Comparison of ENCODE assay signal across 16 cellular contexts in the genomic region with DNA sequence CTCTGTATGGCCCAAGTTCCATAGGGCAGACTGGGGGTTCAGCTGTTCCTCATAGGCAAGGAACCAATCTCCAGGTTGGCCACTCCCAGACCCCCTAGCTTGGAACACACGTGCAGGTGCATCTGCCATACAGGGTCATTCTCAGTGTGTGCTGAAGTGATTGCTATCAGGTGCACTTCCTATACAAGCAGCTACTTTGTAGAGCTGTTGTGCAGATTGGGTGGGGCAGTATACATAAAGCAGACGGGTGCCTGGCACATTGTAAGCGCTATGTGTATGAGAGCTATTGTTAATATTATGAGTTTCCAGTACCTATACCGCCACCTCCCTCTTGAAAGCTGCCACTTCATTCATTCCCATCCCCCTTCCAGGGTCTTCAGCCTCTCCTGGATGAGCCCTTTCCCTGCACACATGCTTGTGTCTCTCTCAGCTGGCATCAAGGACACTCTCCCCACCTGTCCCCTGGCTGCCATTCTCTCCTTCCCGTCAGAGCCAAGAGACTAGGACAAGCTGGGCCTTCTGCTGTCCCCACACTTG. TPM values are rescaled to one million over a fixed set of nuclear protein-coding genes. Genes with fewer than 3 reads are reported as not detected.
DNase-seq lines count a peak whose midpoint lies in the region; ATAC-seq and TF ChIP-seq lines count a peak whose summit lies in the region.
"Had no signal": no experiment of that assay in that cellular context is flagged by ENCODE, and none has a peak within 500 bp of the region (broad histone marks: within the 10 kb centered on the region; RNA-seq: fewer than 3 reads in every experiment).

No MANE protein-coding gene starts in this region.

- no peaks in the 10 kb centered on the region for H3K9me3 Mint-ChIP-seq in activated naive CD4-positive, alpha-beta T cell treated with anti-CD3 and anti-CD28 coated beads, Interleukin-2, amount 10 ng/mL, durations not matched to agents 7 days and 5 days
- H3K9me3 Mint-ChIP-seq in central memory CD8-positive, alpha-beta T cell, result no peaks in the 10 kb centered on the region
- H3K9me3 Mint-ChIP-seq: activated CD8-positive, alpha-beta T cell treated with anti-CD3 and anti-CD28 coated beads for 36 hours; endodermal cell had no signal

- peak in 2 of 7 experiments; percentile 35 to 61 for TF ChIP-seq CTCF in stomach (IDR thresholded peaks at IDR 0.05)
- peak in 1 of 6 experiments; percentile 34 for TF ChIP-seq CTCF in Peyer's patch (IDR thresholded peaks at IDR 0.05)
- TF ChIP-seq CTCF in smooth muscle cell (IDR thresholded peaks at IDR 0.05; ENCODE audit: borderline replicate concordance, insufficient read depth, poor library complexity, severe bottlenecking), result no peak

- CTCF ChIA-PET in activated naive CD4-positive, alpha-beta T cell treated with anti-CD3 and anti-CD28 coated beads, Interleukin-2, amount 10 ng/mL, durations not matched to agents 7 days and 5 days (lab: Charles Lee), result interaction anchor here (0.8 to 4.0 kb wide), 6 partner anchors 12 to 289 kb away, joined by 3 to 21 read pairs (median 3); no protein-coding TSS in a partner anchor

- peak; percentile 49 for ATAC-seq in central memory CD8-positive, alpha-beta T cell (replicated peaks; ENCODE audit: extremely low read depth, poor library complexity, severe bottlenecking)
- ATAC-seq: activated CD8-positive, alpha-beta T cell treated with anti-CD3 and anti-CD28 coated beads for 36 hours; PC-3 had no signal

- no peaks in the 10 kb centered on the region for H3F3A ChIP-seq in smooth muscle cell (ENCODE audit: low read depth)

- no peak for TF ChIP-seq EP300 in stomach (IDR thresholded peaks at IDR 0.05)

- H3K4me1 ChIP-seq in stomach (peaks cover 49 to 63% (median 58%) of the 10 kb centered on the region in 4 donors), Peyer's patch (peaks cover 0 to 9% (median 0%) of the 10 kb centered on the region in 4 donors), smooth muscle cell (ENCODE audit: low read depth) (peaks cover 11% of the 10 kb centered on the region)

- WGBS in stomach, 5 donors, result 48 to 65% (median 57%) methylated on average over 5 of the region's 5 CpGs
- WGBS in smooth muscle cell (ENCODE audit: low lambda C conversion rate), result 93% methylated on average over 5 of the region's 5 CpGs

- H3K27ac Mint-ChIP-seq in activated naive CD4-positive, alpha-beta T cell treated with anti-CD3 and anti-CD28 coated beads, Interleukin-2, amount 10 ng/mL, durations not matched to agents 7 days and 5 days, result peak overlapping the region; percentile 7
- no peak overlapping the region for H3K27ac Mint-ChIP-seq in central memory CD8-positive, alpha-beta T cell (ENCODE audit: low read depth)
- H3K27ac Mint-ChIP-seq: activated CD8-positive, alpha-beta T cell treated with anti-CD3 and anti-CD28 coated beads for 36 hours; endodermal cell had no signal

- no peak for TF ChIP-seq POLR2A in stomach (IDR thresholded peaks at IDR 0.05)
- no peak for TF ChIP-seq POLR2A in Peyer's patch (IDR thresholded peaks at IDR 0.05)

- H3K79me2 ChIP-seq in smooth muscle cell (ENCODE audit: low read depth), result no peaks in the 10 kb centered on the region

- H3K4me3 ChIP-seq in stomach (no peak overlapping the region), Peyer's patch (no peak overlapping the region), smooth muscle cell (no peak overlapping the region)
- H3K4me3 ChIP-seq: thoracic aorta had no signal

- peak overlapping the region; percentile 18 to 48 (median 29) for H3K27ac ChIP-seq in stomach
- no peak overlapping the region for H3K27ac ChIP-seq in Peyer's patch
- no peak overlapping the region for H3K27ac ChIP-seq in smooth muscle cell (ENCODE audit: low read depth)
- H3K27ac ChIP-seq: thoracic aorta had no signal

- peak; percentile 38 for DNase-seq in activated naive CD4-positive, alpha-beta T cell treated with anti-CD3 and anti-CD28 coated beads, Interleukin-2, amount 10 ng/mL, durations not matched to agents 7 days and 5 days
- DNase-seq in activated naive CD4-positive, alpha-beta T cell treated with anti-CD3 and anti-CD28 coated beads, Interleukin-2, amount 50 U/mL, for 16 hours, result no peak
- peak; percentile 55 for DNase-seq in NCI-H345 treated with DMSO at 0.1 percent for 48 hours (lab: John Stamatoyannopoulos, UW; ENCODE audit: unreplicated experiment)
- no peak for DNase-seq in central memory CD8-positive, alpha-beta T cell (ENCODE audit: low spot score in 2 of 2)
- DNase-seq in stomach, result peak; percentile 52
- no peak for DNase-seq in Peyer's patch
- no peak for DNase-seq in smooth muscle cell (lab: John Stamatoyannopoulos, UW; ENCODE audit: unreplicated experiment)
- no peak for DNase-seq in SIG-M5 treated with dmso at 0.1 percent for 504 hours (lab: John Stamatoyannopoulos, UW; ENCODE audit: unreplicated experiment)
- DNase-seq: activated CD8-positive, alpha-beta T cell treated with anti-CD3 and anti-CD28 coated beads for 36 hours; endodermal cell; hypothalamus; kidney glomerular epithelial cell; NCI-H446 treated with DMSO at 0.1 percent for 48 hours; PC-3; stimulated activated CD4-positive, alpha-beta T cell treated with anti-CD3 and anti-CD28 coated beads, Interleukin-4, amount 100 ng/mL, for 1 hour had no signal

- peaks cover 50% of the 10 kb centered on the region for H3K27me3 Mint-ChIP-seq in activated naive CD4-positive, alpha-beta T cell treated with anti-CD3 and anti-CD28 coated beads, Interleukin-2, amount 10 ng/mL, durations not matched to agents 7 days and 5 days
- no peaks in the 10 kb centered on the region for H3K27me3 Mint-ChIP-seq in central memory CD8-positive, alpha-beta T cell

- no peak overlapping the region for H3K4me2 ChIP-seq in smooth muscle cell

- H3K4me3 Mint-ChIP-seq in activated naive CD4-positive, alpha-beta T cell treated with anti-CD3 and anti-CD28 coated beads, Interleukin-2, amount 10 ng/mL, durations not matched to agents 7 days and 5 days, result no peak overlapping the region
- H3K4me3 Mint-ChIP-seq in central memory CD8-positive, alpha-beta T cell, result no peak overlapping the region
- H3K4me3 Mint-ChIP-seq: activated CD8-positive, alpha-beta T cell treated with anti-CD3 and anti-CD28 coated beads for 36 hours; endodermal cell had no signal

- H3K9me3 ChIP-seq in stomach (no peaks in the 10 kb centered on the region), Peyer's patch (no peaks in the 10 kb centered on the region), smooth muscle cell (replicated peaks; ENCODE audit: low read depth) (no peaks in the 10 kb centered on the region)
- H3K9me3 ChIP-seq: thoracic aorta had no signal

- intact Hi-C loops in stomach (cut with DNase I; ENCODE audit: low total_unique reads), result no loop called here

- peaks cover 19% of the 10 kb centered on the region for H3K4me1 Mint-ChIP-seq in activated naive CD4-positive, alpha-beta T cell treated with anti-CD3 and anti-CD28 coated beads, Interleukin-2, amount 10 ng/mL, durations not matched to agents 7 days and 5 days
- no peaks in the 10 kb centered on the region for H3K4me1 Mint-ChIP-seq in central memory CD8-positive, alpha-beta T cell

- no peak overlapping the region for H3K9ac ChIP-seq in smooth muscle cell (ENCODE audit: low read depth)

- H4K20me1 ChIP-seq in smooth muscle cell (ENCODE audit: low read depth), result no peaks in the 10 kb centered on the region

- H3K27me3 ChIP-seq in stomach (no peaks in the 10 kb centered on the region), Peyer's patch (no peaks in the 10 kb centered on the region), smooth muscle cell (ENCODE audit: low read depth) (no peaks in the 10 kb centered on the region)

- no peaks in the 10 kb centered on the region for H3K36me3 Mint-ChIP-seq in activated naive CD4-positive, alpha-beta T cell treated with anti-CD3 and anti-CD28 coated beads, Interleukin-2, amount 10 ng/mL, durations not matched to agents 7 days and 5 days
- no peaks in the 10 kb centered on the region for H3K36me3 Mint-ChIP-seq in central memory CD8-positive, alpha-beta T cell (ENCODE audit: insufficient read depth)

- no peaks in the 10 kb centered on the region for H3K36me3 ChIP-seq in stomach
- no peaks in the 10 kb centered on the region for H3K36me3 ChIP-seq in Peyer's patch
- no peaks in the 10 kb centered on the region for H3K36me3 ChIP-seq in smooth muscle cell (ENCODE audit: low read depth)
- H3K36me3 ChIP-seq: thoracic aorta had no signal

- no peak overlapping the region for H2AFZ ChIP-seq in smooth muscle cell (ENCODE audit: low read depth)

RNA-seq across cellular contexts. Expression of gene IRF2BPL, which starts 17.2 kb away (rescaled TPM):
- total RNA-seq in stomach (10 to 100 TPM in 4 of 5 donors, 1 to 10 TPM in 1; 5.3 to 43.6 (median 28.4) TPM), Peyer's patch (10 to 100 TPM; 10.3 to 20.6 (median 16.4) TPM), smooth muscle cell (33.2 and 33.9 TPM in 2 replicates)
- polyA plus RNA-seq in stomach (10 to 100 TPM in 2 of 3 donors, 1 to 10 TPM in 1; 8.5 to 17.7 (median 10.5) TPM), smooth muscle cell (58.0 and 66.3 TPM in 2 replicates)

Comparison
In these comparisons a context has a peak if more than half of its experiments do, and no peak if none do; other contexts are left out.
1. DNase-seq: peak in activated naive CD4-positive, alpha-beta T cell treated with anti-CD3 and anti-CD28 coated beads, Interleukin-2, amount 10 ng/mL, durations not matched to agents 7 days and 5 days (single experiment), NCI-H345 treated with DMSO at 0.1 percent for 48 hours (single experiment) and stomach (single experiment); none in activated naive CD4-positive, alpha-beta T cell treated with anti-CD3 and anti-CD28 coated beads, Interleukin-2, amount 50 U/mL, for 16 hours (single experiment), central memory CD8-positive, alpha-beta T cell (0 of 2), Peyer's patch (0 of 3), smooth muscle cell (single experiment) and SIG-M5 treated with dmso at 0.1 percent for 504 hours (single experiment).
2. H3K27ac ChIP-seq: peak in stomach (5 of 5); none in Peyer's patch (0 of 4) and smooth muscle cell (single experiment).